In genomic region chr20:33488661-33489494, GRCh38 we compare ENCODE assay signal across 1 cellular context.
A peak's percentile ranks its signal among the peaks of the same experiment; 100 is the strongest.
TF ChIP-seq lines count a peak whose summit lies in the region.
"Not testable (repeated sequence)": the region's sequence is repeated elsewhere in the genome, so short reads cannot be mapped to it uniquely, and the experiment has no call there.

No MANE protein-coding gene starts in this region.

TF ChIP-seq in K562, 482 proteins besides CTCF, POLR2A, EP300 and RAD21:
- TF ChIP-seq, protein P1, sequence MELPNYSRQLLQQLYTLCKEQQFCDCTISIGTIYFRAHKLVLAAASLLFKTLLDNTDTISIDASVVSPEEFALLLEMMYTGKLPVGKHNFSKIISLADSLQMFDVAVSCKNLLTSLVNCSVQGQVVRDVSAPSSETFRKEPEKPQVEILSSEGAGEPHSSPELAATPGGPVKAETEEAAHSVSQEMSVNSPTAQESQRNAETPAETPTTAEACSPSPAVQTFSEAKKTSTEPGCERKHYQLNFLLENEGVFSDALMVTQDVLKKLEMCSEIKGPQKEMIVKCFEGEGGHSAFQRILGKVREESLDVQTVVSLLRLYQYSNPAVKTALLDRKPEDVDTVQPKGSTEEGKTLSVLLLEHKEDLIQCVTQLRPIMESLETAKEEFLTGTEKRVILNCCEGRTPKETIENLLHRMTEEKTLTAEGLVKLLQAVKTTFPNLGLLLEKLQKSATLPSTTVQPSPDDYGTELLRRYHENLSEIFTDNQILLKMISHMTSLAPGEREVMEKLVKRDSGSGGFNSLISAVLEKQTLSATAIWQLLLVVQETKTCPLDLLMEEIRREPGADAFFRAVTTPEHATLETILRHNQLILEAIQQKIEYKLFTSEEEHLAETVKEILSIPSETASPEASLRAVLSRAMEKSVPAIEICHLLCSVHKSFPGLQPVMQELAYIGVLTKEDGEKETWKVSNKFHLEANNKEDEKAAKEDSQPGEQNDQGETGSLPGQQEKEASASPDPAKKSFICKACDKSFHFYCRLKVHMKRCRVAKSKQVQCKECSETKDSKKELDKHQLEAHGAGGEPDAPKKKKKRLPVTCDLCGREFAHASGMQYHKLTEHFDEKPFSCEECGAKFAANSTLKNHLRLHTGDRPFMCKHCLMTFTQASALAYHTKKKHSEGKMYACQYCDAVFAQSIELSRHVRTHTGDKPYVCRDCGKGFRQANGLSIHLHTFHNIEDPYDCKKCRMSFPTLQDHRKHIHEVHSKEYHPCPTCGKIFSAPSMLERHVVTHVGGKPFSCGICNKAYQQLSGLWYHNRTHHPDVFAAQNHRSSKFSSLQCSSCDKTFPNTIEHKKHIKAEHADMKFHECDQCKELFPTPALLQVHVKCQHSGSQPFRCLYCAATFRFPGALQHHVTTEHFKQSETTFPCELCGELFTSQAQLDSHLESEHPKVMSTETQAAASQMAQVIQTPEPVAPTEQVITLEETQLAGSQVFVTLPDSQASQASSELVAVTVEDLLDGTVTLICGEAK (IDR thresholded peaks at IDR 0.05): peak; percentile 50; the same call in 1 of the 2 replicates
- TF ChIP-seq, protein P1 (CRISPR knock-in tag; IDR thresholded peaks at IDR 0.05): not testable (repeated sequence)
- TF ChIP-seq LARP7 (IDR thresholded peaks at IDR 0.05) (0 out of 2 replicates have a peak, but pooled peaks have one; percentile 52), MLLT1 (IDR thresholded peaks at IDR 0.05) (0 out of 4 replicates have a peak, but pooled peaks of 1 of the 2 experiments have one; percentile 17), ZBTB33 (CRISPR knock-in tag; IDR thresholded peaks at IDR 0.05) (peak; percentile 56; the same call in 1 of the 2 replicates), GTF2E2 (tag; IDR thresholded peaks at IDR 0.05) (peak; percentile 8; the same call in 1 of the 2 replicates), DMBX1 (CRISPR knock-in tag; IDR thresholded peaks at IDR 0.05; ENCODE audit: borderline replicate concordance) (0 out of 2 replicates have a peak, but pooled peaks have one; percentile 14)
- TF ChIP-seq, protein P2, sequence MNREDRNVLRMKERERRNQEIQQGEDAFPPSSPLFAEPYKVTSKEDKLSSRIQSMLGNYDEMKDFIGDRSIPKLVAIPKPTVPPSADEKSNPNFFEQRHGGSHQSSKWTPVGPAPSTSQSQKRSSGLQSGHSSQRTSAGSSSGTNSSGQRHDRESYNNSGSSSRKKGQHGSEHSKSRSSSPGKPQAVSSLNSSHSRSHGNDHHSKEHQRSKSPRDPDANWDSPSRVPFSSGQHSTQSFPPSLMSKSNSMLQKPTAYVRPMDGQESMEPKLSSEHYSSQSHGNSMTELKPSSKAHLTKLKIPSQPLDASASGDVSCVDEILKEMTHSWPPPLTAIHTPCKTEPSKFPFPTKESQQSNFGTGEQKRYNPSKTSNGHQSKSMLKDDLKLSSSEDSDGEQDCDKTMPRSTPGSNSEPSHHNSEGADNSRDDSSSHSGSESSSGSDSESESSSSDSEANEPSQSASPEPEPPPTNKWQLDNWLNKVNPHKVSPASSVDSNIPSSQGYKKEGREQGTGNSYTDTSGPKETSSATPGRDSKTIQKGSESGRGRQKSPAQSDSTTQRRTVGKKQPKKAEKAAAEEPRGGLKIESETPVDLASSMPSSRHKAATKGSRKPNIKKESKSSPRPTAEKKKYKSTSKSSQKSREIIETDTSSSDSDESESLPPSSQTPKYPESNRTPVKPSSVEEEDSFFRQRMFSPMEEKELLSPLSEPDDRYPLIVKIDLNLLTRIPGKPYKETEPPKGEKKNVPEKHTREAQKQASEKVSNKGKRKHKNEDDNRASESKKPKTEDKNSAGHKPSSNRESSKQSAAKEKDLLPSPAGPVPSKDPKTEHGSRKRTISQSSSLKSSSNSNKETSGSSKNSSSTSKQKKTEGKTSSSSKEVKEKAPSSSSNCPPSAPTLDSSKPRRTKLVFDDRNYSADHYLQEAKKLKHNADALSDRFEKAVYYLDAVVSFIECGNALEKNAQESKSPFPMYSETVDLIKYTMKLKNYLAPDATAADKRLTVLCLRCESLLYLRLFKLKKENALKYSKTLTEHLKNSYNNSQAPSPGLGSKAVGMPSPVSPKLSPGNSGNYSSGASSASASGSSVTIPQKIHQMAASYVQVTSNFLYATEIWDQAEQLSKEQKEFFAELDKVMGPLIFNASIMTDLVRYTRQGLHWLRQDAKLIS (CRISPR knock-in tag; IDR thresholded peaks at IDR 0.05): 0 out of 2 replicates have a peak, but pooled peaks have one; percentile 8
- TF ChIP-seq, protein P3, sequence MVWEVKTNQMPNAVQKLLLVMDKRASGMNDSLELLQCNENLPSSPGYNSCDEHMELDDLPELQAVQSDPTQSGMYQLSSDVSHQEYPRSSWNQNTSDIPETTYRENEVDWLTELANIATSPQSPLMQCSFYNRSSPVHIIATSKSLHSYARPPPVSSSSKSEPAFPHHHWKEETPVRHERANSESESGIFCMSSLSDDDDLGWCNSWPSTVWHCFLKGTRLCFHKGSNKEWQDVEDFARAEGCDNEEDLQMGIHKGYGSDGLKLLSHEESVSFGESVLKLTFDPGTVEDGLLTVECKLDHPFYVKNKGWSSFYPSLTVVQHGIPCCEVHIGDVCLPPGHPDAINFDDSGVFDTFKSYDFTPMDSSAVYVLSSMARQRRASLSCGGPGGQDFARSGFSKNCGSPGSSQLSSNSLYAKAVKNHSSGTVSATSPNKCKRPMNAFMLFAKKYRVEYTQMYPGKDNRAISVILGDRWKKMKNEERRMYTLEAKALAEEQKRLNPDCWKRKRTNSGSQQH (CRISPR knock-in tag; IDR thresholded peaks at IDR 0.05): 0 out of 2 replicates have a peak, but pooled peaks have one; percentile 19
